ENCODE assay signal across 11 cellular contexts in the genomic region with DNA sequence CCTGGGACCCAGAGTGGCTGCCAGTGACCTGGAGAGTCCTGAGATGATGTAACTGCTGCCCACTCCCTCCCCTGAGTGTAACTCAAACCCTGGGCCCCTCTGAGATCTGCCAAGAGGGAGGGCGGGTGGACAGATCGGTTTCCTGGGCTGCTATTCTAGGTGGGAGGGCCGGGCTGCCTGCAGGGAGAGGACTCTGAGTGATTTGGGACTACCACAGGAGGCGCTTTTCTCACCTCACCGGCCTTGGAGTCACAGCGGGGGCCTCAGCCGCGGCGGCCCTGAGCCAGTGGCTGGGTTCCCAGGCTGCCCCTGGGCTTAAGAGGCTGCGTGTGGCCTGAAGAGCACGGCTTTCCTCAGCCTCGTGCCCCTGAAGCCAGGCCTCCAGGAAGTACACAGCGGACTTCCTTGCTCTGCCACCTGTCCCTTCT. TPM values are rescaled to one million over a fixed set of nuclear protein-coding genes. Genes with fewer than 3 reads are reported as not detected.
A peak's percentile ranks its signal among the peaks of the same experiment; 100 is the strongest.
DNase-seq lines count a peak whose midpoint lies in the region; ATAC-seq and TF ChIP-seq lines count a peak whose summit lies in the region.
"Had no signal": no experiment of that assay in that cellular context is flagged by ENCODE, and none has a peak within 500 bp of the region (broad histone marks: within the 10 kb centered on the region; RNA-seq: fewer than 3 reads in every experiment).

No MANE protein-coding gene starts in this region.

- 74% methylated on average over 13 of the region's 13 CpGs for WGBS in mesenchymal stem cell

- H3K14ac ChIP-seq in mesenchymal stem cell (ENCODE audit: low read length in 2 of 2), result peak overlapping the region in 1 of 2 experiments; percentile 44

- DNase-seq in A673 (ENCODE audit: low spot score) (no peak), GM10266 (ENCODE audit: extremely low spot score) (no peak), activated B cell treated with CpG ODN at 0.5 μM for 24 hours (no peak), mesenchymal stem cell (no peak), HCEC 1CT (no peak), HT-29 (ENCODE audit: low spot score) (no peak)
- DNase-seq: activated CD8-positive, alpha-beta memory T cell treated with anti-CD3 and anti-CD28 coated beads for 24 hours; ovary had no signal

- H2AFZ ChIP-seq in mesenchymal stem cell (ENCODE audit: low read depth, low read length), result no peak overlapping the region

- peaks cover 81% of the 10 kb centered on the region for H3K4me1 Mint-ChIP-seq in activated B cell treated with CpG ODN at 0.5 μM for 24 hours

- ATAC-seq in activated B cell treated with CpG ODN at 0.5 μM for 24 hours (ENCODE audit: low read depth) (no peak), HG02938 (IDR thresholded peaks at IDR 0.05; ENCODE audit: unreplicated experiment) (no peak), HG03175 (IDR thresholded peaks at IDR 0.05; ENCODE audit: unreplicated experiment) (no peak)

- H4K91ac ChIP-seq in mesenchymal stem cell (ENCODE audit: low read length), result no peak overlapping the region

- H3K4me2 ChIP-seq in mesenchymal stem cell (ENCODE audit: low read length, poor library complexity, severe bottlenecking), result no peak overlapping the region

- H3K4me1 ChIP-seq in A673 (ENCODE audit: insufficient read depth, low read length, poor library complexity, severe bottlenecking) (peaks cover 66% of the 10 kb centered on the region), mesenchymal stem cell (ENCODE audit: control insufficient read depth, insufficient read depth, low read depth, low read length) (peaks cover 66% of the 10 kb centered on the region)

- H3K4ac ChIP-seq in mesenchymal stem cell (ENCODE audit: low read depth in 1 of 2, low read length in 2 of 2), result no peak overlapping the region

- no peak overlapping the region for H2BK120ac ChIP-seq in mesenchymal stem cell (ENCODE audit: low read depth, low read length)

- intact Hi-C loops in A673 (cut with micrococcal nuclease; ENCODE audit: unreplicated experiment), result no loop called here
- intact Hi-C loops in activated B cell treated with CpG ODN at 0.5 μM for 24 hours (cut with micrococcal nuclease), result loop anchor here (5.0 to 10.0 kb wide), 5 partner anchors 100 to 1163 kb away; a partner anchor contains a TSS

- peaks cover 36% of the 10 kb centered on the region for H3K36me3 Mint-ChIP-seq in activated B cell treated with CpG ODN at 0.5 μM for 24 hours (ENCODE audit: low read depth)

- H2AK5ac ChIP-seq in mesenchymal stem cell (ENCODE audit: low read length, severe bottlenecking), result peak overlapping the region; percentile 67

- TF ChIP-seq CTCF in A673 (conservative IDR thresholded peaks at IDR 0.05; ENCODE audit: low read depth, low read length) (no peak), GM10266 (IDR thresholded peaks at IDR 0.05; ENCODE audit: control insufficient read depth, insufficient read depth, low read depth, missing control alignments) (peak; percentile 10), activated B cell treated with CpG ODN at 0.5 μM for 24 hours (IDR thresholded peaks at IDR 0.05) (no peak)

- no TSS peak for BruUV-seq in A673 (replicated peaks; lab: Mats Ljungman, UMichigan)

- H2BK15ac ChIP-seq in mesenchymal stem cell (ENCODE audit: low read depth, poor library complexity, severe bottlenecking), result peak overlapping the region; percentile 12

- H3K27me3 Mint-ChIP-seq in activated B cell treated with CpG ODN at 0.5 μM for 24 hours, result no peaks in the 10 kb centered on the region

- H3K18ac ChIP-seq in mesenchymal stem cell (ENCODE audit: low read depth in 1 of 2, low read length in 2 of 2), result peak overlapping the region; percentile 4 to 69

- POLR2A ChIA-PET in A673 (lab: Charles Lee; ENCODE audit: low non-redundant PET), result interaction anchor here (0.6 kb wide), 1 partner anchor 443 kb away, joined by 3 read pairs; no protein-coding TSS in a partner anchor
- POLR2A ChIA-PET in activated B cell treated with CpG ODN at 0.5 μM for 24 hours (lab: Charles Lee), result interaction anchor here (1.0 to 7.5 kb wide), 3 partner anchors 13 to 20 kb away, joined by 3 to 91 read pairs (median 3); a partner anchor contains a TSS

- H3K36me3 ChIP-seq in A673 (ENCODE audit: insufficient read depth, low read length, poor library complexity, severe bottlenecking) (no peaks in the 10 kb centered on the region), mesenchymal stem cell (ENCODE audit: control insufficient read depth in 1 of 2, insufficient read depth in 2 of 2, low read depth in 1 of 2, low read length in 2 of 2) (peaks cover 0 to 17% of the 10 kb centered on the region in 2 experiments)
- H3K36me3 ChIP-seq: ovary had no signal

- H3K9me3 ChIP-seq in A673 (ENCODE audit: low read depth, low read length, poor library complexity, severe bottlenecking) (no peaks in the 10 kb centered on the region), mesenchymal stem cell (ENCODE audit: control insufficient read depth, low read length) (no peaks in the 10 kb centered on the region)
- H3K9me3 ChIP-seq: ovary had no signal

- peak overlapping the region in 1 of 2 experiments; percentile 45 for H2BK12ac ChIP-seq in mesenchymal stem cell (ENCODE audit: low read length in 2 of 2)

- H3K9me3 Mint-ChIP-seq in activated B cell treated with CpG ODN at 0.5 μM for 24 hours, result no peaks in the 10 kb centered on the region

- no peak overlapping the region for H2BK5ac ChIP-seq in mesenchymal stem cell (ENCODE audit: low read depth, low read length, poor library complexity, severe bottlenecking)

- no peaks in the 10 kb centered on the region for H3K27me3 ChIP-seq in A673 (replicated peaks; ENCODE audit: insufficient read depth, low read depth, low read length, poor library complexity)
- H3K27me3 ChIP-seq in mesenchymal stem cell (ENCODE audit: control insufficient read depth in 1 of 2, insufficient read depth in 1 of 2, low read length in 2 of 2), result no peaks in the 10 kb centered on the region
- H3K27me3 ChIP-seq: dorsolateral prefrontal cortex, ovary had no signal

- H3K4me3 Mint-ChIP-seq in activated B cell treated with CpG ODN at 0.5 μM for 24 hours, result peak overlapping the region; percentile 75

- no peak overlapping the region for H3K9ac ChIP-seq in mesenchymal stem cell (ENCODE audit: low read length)

- CTCF ChIA-PET in A673 (lab: Charles Lee) (no interaction called here), activated B cell treated with CpG ODN at 0.5 μM for 24 hours (lab: Charles Lee) (interaction anchor here (5.1 kb wide), 1 partner anchor 37 kb away, joined by 31 read pairs; no protein-coding TSS in a partner anchor)

- H3K27ac Mint-ChIP-seq in activated B cell treated with CpG ODN at 0.5 μM for 24 hours, result peak overlapping the region; percentile 89

- no peak overlapping the region for H4K8ac ChIP-seq in mesenchymal stem cell (ENCODE audit: low read length)

- H3K23ac ChIP-seq in mesenchymal stem cell (ENCODE audit: low read length in 2 of 2), result no peak overlapping the region

- peaks cover 44% of the 10 kb centered on the region for H3K79me1 ChIP-seq in mesenchymal stem cell (replicated peaks; ENCODE audit: low read length, poor library complexity, severe bottlenecking)

- H3K4me3 ChIP-seq in A673 (ENCODE audit: low read depth, low read length, poor library complexity, severe bottlenecking), result no peak overlapping the region
- H3K4me3 ChIP-seq in mesenchymal stem cell (ENCODE audit: insufficient read depth in 1 of 2, low read depth in 1 of 2, low read length in 2 of 2), result no peak overlapping the region
- H3K4me3 ChIP-seq: dorsolateral prefrontal cortex, ovary had no signal

- H3K27ac ChIP-seq in A673 (ENCODE audit: low read depth, low read length, poor library complexity, severe bottlenecking) (peak overlapping the region; percentile 49), mesenchymal stem cell (ENCODE audit: low read length, poor library complexity, severe bottlenecking) (no peak overlapping the region)
- H3K27ac ChIP-seq: ovary had no signal

RNA-seq across cellular contexts. Expression of a gene that starts 11.4 kb away (rescaled TPM):
- 16.2 and 20.9 TPM in 2 replicates for total RNA-seq in A673 (2021)
- 81.8 and 90.1 TPM in 2 replicates for total RNA-seq in activated B cell treated with CpG ODN at 0.5 μM for 24 hours
- polyA plus RNA-seq in mesenchymal stem cell (2013, experiment 1 of 2), result 2.6 TPM
- 3.0 TPM for polyA plus RNA-seq in mesenchymal stem cell (2013, experiment 2 of 2)
- 20.9 and 21.5 TPM in 2 replicates for total RNA-seq in HT-29 (2014; rRNA removed; shearing (Covaris generic))
